Comparison of ENCODE assay signal across 8 cellular contexts in genomic region chr1:37595440-37596181, GRCh38. TPM values are rescaled to one million over a fixed set of nuclear protein-coding genes. Genes with fewer than 3 reads are reported as not detected.
DNase-seq lines count a peak whose midpoint lies in the region; ATAC-seq, FAIRE-seq and TF ChIP-seq lines count a peak whose summit lies in the region.

TSS of gene GNL2 (minus strand) at chr1:37595937. CDS start at chr1:37595822, 115 bp downstream.

- H3K79me2 ChIP-seq in keratinocyte (ENCODE audit: control insufficient read depth, insufficient read depth, low read length) = peaks cover 47% of the 10 kb centered on the region

- TF ChIP-seq CTCF in AG09319 (IDR thresholded peaks at IDR 0.05; ENCODE audit: low read depth, low read length) (no peak; the same call in 1 of the 2 replicates), keratinocyte (optimal IDR thresholded peaks at IDR 0.05 in 1 of 3, IDR thresholded peaks at IDR 0.05 in 1 of 3, conservative IDR thresholded peaks at IDR 0.05 in 1 of 3; ENCODE audit: extremely low read depth in 1 of 3, insufficient read depth in 2 of 3, low read length in 3 of 3) (no peak)

- dilution Hi-C loops in keratinocyte (cut with MboI; ENCODE audit: extremely low pct_ligation_motif_present, low sequenced_read_pairs) = loop anchor here (25.0 kb wide), 1 partner anchor 92 kb away; the partner anchor contains the start of gene CDCA8

- peak within 1 kb of the TSS; percentile 95 for H3K27ac ChIP-seq in keratinocyte (ENCODE audit: control insufficient read depth, insufficient read depth, low read length)

- no peaks in the 10 kb centered on the region for H3K27me3 ChIP-seq in keratinocyte (ENCODE audit: control insufficient read depth, extremely low read depth, insufficient read depth, low read length)

- H3K4me2 ChIP-seq in keratinocyte (ENCODE audit: control insufficient read depth, extremely low read depth, insufficient read depth, low read depth, low read length) = peak within 1 kb of the TSS; percentile 99

- no peaks in the 10 kb centered on the region for H3K9me3 ChIP-seq in keratinocyte (ENCODE audit: control insufficient read depth, low read depth, low read length)

- H3K9me1 ChIP-seq in keratinocyte (ENCODE audit: control insufficient read depth, extremely low read depth, insufficient read depth, low read length) = no peaks in the 10 kb centered on the region

- H4K20me1 ChIP-seq in keratinocyte (ENCODE audit: control insufficient read depth, extremely low read depth, insufficient read depth, low read length) = peaks cover 3% of the 10 kb centered on the region

- DNase-seq in AG09319 (ENCODE audit: extremely low read depth, low read depth) (peak; percentile 79), NCI-H446 treated with DMSO at 0.1 percent for 48 hours (lab: John Stamatoyannopoulos, UW) (peak; percentile 90), cerebellar nuclear complex (lab: John Stamatoyannopoulos, UW) (peak; percentile 73 to 81), keratinocyte (ENCODE audit: low read depth, low spot score) (peak; percentile 69)
- peak; percentile 98 for DNase-seq in activated CD4-positive, CD25-positive, alpha-beta regulatory T cell treated with anti-CD3 and anti-CD28 coated beads, Interleukin-2, amount 50 U/mL, for 72 hours
- DNase-seq in stimulated activated CD4-positive, alpha-beta T cell treated with anti-CD3 and anti-CD28 coated beads, Interleukin-15, amount 100 ng/mL, for 1 hour (ENCODE audit: low read depth in 1 of 2, low spot score in 1 of 2) = peak; percentile 90 to 92

- peak within 1 kb of the TSS; percentile 100 for H2AFZ ChIP-seq in keratinocyte (ENCODE audit: control insufficient read depth, low read length)

- H3K4me1 ChIP-seq in keratinocyte (ENCODE audit: control insufficient read depth, extremely low read depth, insufficient read depth, low read length) = peaks cover 16% of the 10 kb centered on the region

- peak within 1 kb of the TSS; percentile 84 to 99 (median 97) for H3K4me3 ChIP-seq in keratinocyte (ENCODE audit: control insufficient read depth in 2 of 3, extremely low read depth in 1 of 3, insufficient read depth in 2 of 3, low read depth in 1 of 3, low read length in 3 of 3)

- H3K9ac ChIP-seq in keratinocyte (ENCODE audit: control insufficient read depth, extremely low read depth, insufficient read depth, low read length) = peak within 1 kb of the TSS; percentile 97

- peak; percentile 32 for FAIRE-seq in keratinocyte (lab: Jason Lieb, UNC)

- H3K36me3 ChIP-seq in keratinocyte (ENCODE audit: control insufficient read depth in 2 of 2, extremely low read depth in 1 of 2, insufficient read depth in 2 of 2, low read length in 2 of 2) = peaks cover 5 to 21% of the 10 kb centered on the region in 2 experiments

- ATAC-seq in GM19035 (IDR thresholded peaks at IDR 0.05; ENCODE audit: unreplicated experiment) (peak; percentile 98), HG03354 (IDR thresholded peaks at IDR 0.05; ENCODE audit: poor library complexity, severe bottlenecking, unreplicated experiment) (peak; percentile 96)

RNA-seq across cellular contexts. Expression of gene GNL2, which starts in this region (rescaled TPM):
- polyA plus RNA-seq in keratinocyte = 49.7 to 81.0 TPM (median 52.7 TPM) in 3 replicates
- 225 TPM for polyA plus RNA-seq in keratinocyte (2011; ENCODE audit: low read depth)
- 38.2 and 48.0 TPM in 2 replicates for polyA plus RNA-seq in keratinocyte (2011; cell fraction: cytosol; rRNA removed)
- polyA plus RNA-seq in keratinocyte (2011; cell fraction: nucleus; rRNA removed) = 71.0 and 93.5 TPM in 2 replicates
- 43.2 and 100 TPM in 2 replicates for polyA plus RNA-seq in keratinocyte (2012; ENCODE audit: low replicate concordance)
- 27.2 to 64.3 TPM (median 40.2 TPM) in 3 replicates for polyA minus RNA-seq in keratinocyte
- polyA minus RNA-seq in keratinocyte (2011; cell fraction: cytosol; rRNA and poly(A)+ RNA removed) = 49.5 TPM
- 55.9 and 57.2 TPM in 2 replicates for polyA minus RNA-seq in keratinocyte (2011; cell fraction: nucleus; rRNA and poly(A)+ RNA removed)

Comparison
In these comparisons a context has a peak if more than half of its experiments do, and no peak if none do; other contexts are left out.
1. Peak in every context shown above with its lines: DNase-seq, ATAC-seq, H3K4me3 ChIP-seq and H3K27ac ChIP-seq.